Comparison of ENCODE assay signal across 1 cellular context in the genomic region with DNA sequence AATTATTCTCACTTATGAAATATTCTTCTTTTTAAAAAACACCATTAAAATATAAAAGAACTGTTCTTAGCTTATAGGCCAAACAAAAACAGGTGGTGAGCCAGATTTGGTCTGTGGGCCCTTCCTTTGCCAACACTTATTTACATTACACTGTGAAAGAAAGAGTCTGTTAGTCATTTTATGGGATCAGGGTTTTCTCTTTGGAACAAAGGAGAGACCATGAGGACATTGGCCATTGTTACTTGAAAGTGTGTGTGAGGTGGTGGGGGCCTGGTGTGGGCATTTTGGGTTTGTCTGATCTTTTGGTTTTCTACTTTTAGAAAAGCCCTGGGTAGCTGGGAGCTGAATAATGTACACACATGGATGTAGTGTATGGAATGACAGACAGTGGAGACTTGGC.
TF ChIP-seq lines count a peak whose summit lies in the region.

No MANE protein-coding gene starts in this region.

TF ChIP-seq in HepG2, 621 proteins besides CTCF, POLR2A, EP300 and RAD21 (continued from another document):
- TF ChIP-seq, protein P1, sequence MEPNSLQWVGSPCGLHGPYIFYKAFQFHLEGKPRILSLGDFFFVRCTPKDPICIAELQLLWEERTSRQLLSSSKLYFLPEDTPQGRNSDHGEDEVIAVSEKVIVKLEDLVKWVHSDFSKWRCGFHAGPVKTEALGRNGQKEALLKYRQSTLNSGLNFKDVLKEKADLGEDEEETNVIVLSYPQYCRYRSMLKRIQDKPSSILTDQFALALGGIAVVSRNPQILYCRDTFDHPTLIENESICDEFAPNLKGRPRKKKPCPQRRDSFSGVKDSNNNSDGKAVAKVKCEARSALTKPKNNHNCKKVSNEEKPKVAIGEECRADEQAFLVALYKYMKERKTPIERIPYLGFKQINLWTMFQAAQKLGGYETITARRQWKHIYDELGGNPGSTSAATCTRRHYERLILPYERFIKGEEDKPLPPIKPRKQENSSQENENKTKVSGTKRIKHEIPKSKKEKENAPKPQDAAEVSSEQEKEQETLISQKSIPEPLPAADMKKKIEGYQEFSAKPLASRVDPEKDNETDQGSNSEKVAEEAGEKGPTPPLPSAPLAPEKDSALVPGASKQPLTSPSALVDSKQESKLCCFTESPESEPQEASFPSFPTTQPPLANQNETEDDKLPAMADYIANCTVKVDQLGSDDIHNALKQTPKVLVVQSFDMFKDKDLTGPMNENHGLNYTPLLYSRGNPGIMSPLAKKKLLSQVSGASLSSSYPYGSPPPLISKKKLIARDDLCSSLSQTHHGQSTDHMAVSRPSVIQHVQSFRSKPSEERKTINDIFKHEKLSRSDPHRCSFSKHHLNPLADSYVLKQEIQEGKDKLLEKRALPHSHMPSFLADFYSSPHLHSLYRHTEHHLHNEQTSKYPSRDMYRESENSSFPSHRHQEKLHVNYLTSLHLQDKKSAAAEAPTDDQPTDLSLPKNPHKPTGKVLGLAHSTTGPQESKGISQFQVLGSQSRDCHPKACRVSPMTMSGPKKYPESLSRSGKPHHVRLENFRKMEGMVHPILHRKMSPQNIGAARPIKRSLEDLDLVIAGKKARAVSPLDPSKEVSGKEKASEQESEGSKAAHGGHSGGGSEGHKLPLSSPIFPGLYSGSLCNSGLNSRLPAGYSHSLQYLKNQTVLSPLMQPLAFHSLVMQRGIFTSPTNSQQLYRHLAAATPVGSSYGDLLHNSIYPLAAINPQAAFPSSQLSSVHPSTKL (CRISPR knock-in tag; IDR thresholded peaks at IDR 0.05): 0 out of 2 replicates have a peak, but pooled peaks have one; percentile 25
- TF ChIP-seq, protein P2, sequence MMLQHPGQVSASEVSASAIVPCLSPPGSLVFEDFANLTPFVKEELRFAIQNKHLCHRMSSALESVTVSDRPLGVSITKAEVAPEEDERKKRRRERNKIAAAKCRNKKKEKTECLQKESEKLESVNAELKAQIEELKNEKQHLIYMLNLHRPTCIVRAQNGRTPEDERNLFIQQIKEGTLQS (CRISPR knock-in tag; IDR thresholded peaks at IDR 0.05): no peak
- TF ChIP-seq SOX5 (CRISPR knock-in tag; IDR thresholded peaks at IDR 0.05; ENCODE audit: borderline replicate concordance) (peak; percentile 72), FOXA3 (CRISPR knock-in tag; IDR thresholded peaks at IDR 0.05) (peak; percentile 50)
TF ChIP-seq in HepG2: peak in this region for 10.
